ENCODE assay signal across 1 cellular context in the genomic region with DNA sequence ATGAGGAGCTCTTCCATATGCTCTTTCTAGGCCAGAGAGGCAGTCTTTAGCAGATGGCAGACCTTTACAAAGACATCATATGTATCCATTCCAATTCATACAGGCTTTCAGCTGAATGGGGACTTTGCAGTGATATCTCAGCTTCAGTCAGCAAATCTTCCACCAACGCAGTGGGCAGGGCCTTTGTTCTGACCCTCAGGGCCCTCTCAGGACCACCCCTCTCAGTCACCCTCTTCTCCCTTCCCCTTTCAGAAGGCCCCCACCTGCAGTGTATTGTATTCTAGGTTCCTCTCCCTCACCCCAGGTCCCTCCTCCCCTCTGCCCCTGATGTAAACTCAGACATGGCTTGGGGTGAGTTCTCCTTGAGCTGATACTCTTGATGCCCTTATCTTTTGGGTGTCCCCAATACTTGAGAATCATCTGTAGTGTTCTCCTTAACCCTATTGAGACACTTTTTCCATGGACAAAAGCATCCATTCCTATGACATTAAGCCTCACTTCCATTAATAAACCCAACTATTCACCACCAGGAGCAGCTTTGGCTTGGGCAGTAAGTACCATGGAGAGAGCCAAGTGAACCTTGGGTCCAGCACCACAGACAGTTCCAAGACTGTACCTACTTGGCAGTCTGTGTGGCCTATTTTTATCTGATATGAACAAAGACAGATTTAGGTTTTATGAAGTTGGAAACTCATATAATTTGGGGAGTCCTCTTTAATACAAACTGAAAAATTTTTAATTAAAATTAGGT.
TF ChIP-seq lines count a peak whose summit lies in the region.

No MANE protein-coding gene starts in this region.

TF ChIP-seq in HepG2, 621 proteins besides CTCF, POLR2A, EP300 and RAD21 (continued from another document and continues in another):
- TF ChIP-seq, protein P1, sequence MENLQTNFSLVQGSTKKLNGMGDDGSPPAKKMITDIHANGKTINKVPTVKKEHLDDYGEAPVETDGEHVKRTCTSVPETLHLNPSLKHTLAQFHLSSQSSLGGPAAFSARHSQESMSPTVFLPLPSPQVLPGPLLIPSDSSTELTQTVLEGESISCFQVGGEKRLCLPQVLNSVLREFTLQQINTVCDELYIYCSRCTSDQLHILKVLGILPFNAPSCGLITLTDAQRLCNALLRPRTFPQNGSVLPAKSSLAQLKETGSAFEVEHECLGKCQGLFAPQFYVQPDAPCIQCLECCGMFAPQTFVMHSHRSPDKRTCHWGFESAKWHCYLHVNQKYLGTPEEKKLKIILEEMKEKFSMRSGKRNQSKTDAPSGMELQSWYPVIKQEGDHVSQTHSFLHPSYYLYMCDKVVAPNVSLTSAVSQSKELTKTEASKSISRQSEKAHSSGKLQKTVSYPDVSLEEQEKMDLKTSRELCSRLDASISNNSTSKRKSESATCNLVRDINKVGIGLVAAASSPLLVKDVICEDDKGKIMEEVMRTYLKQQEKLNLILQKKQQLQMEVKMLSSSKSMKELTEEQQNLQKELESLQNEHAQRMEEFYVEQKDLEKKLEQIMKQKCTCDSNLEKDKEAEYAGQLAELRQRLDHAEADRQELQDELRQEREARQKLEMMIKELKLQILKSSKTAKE (CRISPR knock-in tag; IDR thresholded peaks at IDR 0.05; ENCODE audit: borderline replicate concordance) = no peak
- no peak for TF ChIP-seq ZFP82 (CRISPR knock-in tag; IDR thresholded peaks at IDR 0.05; ENCODE audit: borderline replicate concordance)
- TF ChIP-seq ZFY (CRISPR knock-in tag; IDR thresholded peaks at IDR 0.05) = no peak
- TF ChIP-seq ZNF468 (CRISPR knock-in tag; IDR thresholded peaks at IDR 0.05) = no peak
- TF ChIP-seq, protein P2, sequence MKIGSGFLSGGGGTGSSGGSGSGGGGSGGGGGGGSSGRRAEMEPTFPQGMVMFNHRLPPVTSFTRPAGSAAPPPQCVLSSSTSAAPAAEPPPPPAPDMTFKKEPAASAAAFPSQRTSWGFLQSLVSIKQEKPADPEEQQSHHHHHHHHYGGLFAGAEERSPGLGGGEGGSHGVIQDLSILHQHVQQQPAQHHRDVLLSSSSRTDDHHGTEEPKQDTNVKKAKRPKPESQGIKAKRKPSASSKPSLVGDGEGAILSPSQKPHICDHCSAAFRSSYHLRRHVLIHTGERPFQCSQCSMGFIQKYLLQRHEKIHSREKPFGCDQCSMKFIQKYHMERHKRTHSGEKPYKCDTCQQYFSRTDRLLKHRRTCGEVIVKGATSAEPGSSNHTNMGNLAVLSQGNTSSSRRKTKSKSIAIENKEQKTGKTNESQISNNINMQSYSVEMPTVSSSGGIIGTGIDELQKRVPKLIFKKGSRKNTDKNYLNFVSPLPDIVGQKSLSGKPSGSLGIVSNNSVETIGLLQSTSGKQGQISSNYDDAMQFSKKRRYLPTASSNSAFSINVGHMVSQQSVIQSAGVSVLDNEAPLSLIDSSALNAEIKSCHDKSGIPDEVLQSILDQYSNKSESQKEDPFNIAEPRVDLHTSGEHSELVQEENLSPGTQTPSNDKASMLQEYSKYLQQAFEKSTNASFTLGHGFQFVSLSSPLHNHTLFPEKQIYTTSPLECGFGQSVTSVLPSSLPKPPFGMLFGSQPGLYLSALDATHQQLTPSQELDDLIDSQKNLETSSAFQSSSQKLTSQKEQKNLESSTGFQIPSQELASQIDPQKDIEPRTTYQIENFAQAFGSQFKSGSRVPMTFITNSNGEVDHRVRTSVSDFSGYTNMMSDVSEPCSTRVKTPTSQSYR (CRISPR knock-in tag; IDR thresholded peaks at IDR 0.05; ENCODE audit: borderline replicate concordance) = peak; percentile 43; the same call in 1 of the 2 replicates
- no peak for TF ChIP-seq ELF1 (CRISPR knock-in tag; IDR thresholded peaks at IDR 0.05)
- TF ChIP-seq RBAK (CRISPR knock-in tag; IDR thresholded peaks at IDR 0.05) = no peak
- no peak for TF ChIP-seq SOX5 (CRISPR knock-in tag; IDR thresholded peaks at IDR 0.05; ENCODE audit: borderline replicate concordance)
- TF ChIP-seq GTF3A (CRISPR knock-in tag; conservative IDR thresholded peaks at IDR 0.05) = no peak
- peak; percentile 81; the same call in 1 of the 2 replicates for TF ChIP-seq MTF1 (CRISPR knock-in tag; IDR thresholded peaks at IDR 0.05)
- TF ChIP-seq ZNF343 (CRISPR knock-in tag; IDR thresholded peaks at IDR 0.05) = no peak
- 0 out of 2 replicates have a peak, but pooled peaks have one; percentile 56 for TF ChIP-seq SIX4 (CRISPR knock-in tag; IDR thresholded peaks at IDR 0.05)
- TF ChIP-seq, protein P3, sequence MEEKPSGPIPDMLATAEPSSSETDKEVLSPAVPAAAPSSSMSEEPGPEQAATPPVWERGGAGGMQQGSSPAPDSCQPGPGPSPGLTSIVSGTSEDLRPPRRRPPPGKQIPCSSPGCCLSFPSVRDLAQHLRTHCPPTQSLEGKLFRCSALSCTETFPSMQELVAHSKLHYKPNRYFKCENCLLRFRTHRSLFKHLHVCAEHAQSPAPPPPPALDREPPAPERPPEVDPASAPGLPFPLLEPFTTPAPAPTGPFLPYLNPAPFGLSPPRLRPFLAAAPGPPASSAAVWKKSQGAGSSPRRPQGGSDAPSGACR (CRISPR knock-in tag; IDR thresholded peaks at IDR 0.05) = no peak
- 0 out of 2 replicates have a peak, but pooled peaks have one; percentile 40 for TF ChIP-seq EEA1 (CRISPR knock-in tag; IDR thresholded peaks at IDR 0.05; ENCODE audit: borderline replicate concordance)
- TF ChIP-seq MAFG (CRISPR knock-in tag; IDR thresholded peaks at IDR 0.05) = no peak
- TF ChIP-seq NFATC3 (CRISPR knock-in tag; IDR thresholded peaks at IDR 0.05) = no peak
- no peak for TF ChIP-seq PCBP2 (optimal IDR thresholded peaks at IDR 0.05; ENCODE audit: low read depth, low read length, poor library complexity, severe bottlenecking)
- no peak for TF ChIP-seq ZKSCAN5 (CRISPR knock-in tag; IDR thresholded peaks at IDR 0.05)
- no peak for TF ChIP-seq SSRP1 (CRISPR knock-in tag; IDR thresholded peaks at IDR 0.05)
- no peak for TF ChIP-seq XRCC5 (optimal IDR thresholded peaks at IDR 0.05; ENCODE audit: low read length)
- TF ChIP-seq ZBTB3 (CRISPR knock-in tag; IDR thresholded peaks at IDR 0.05; ENCODE audit: borderline replicate concordance, low read depth) = no peak
- no peak for TF ChIP-seq ZBTB20 (CRISPR knock-in tag; IDR thresholded peaks at IDR 0.05; ENCODE audit: borderline replicate concordance, low read depth)
- no peak for TF ChIP-seq ZNF790 (CRISPR knock-in tag; IDR thresholded peaks at IDR 0.05; ENCODE audit: borderline replicate concordance)
- TF ChIP-seq TERF1 (CRISPR knock-in tag; IDR thresholded peaks at IDR 0.05) = no peak
- TF ChIP-seq PPARG (CRISPR knock-in tag; conservative IDR thresholded peaks at IDR 0.05) = 0 out of 2 replicates have a peak, but pooled peaks have one; percentile 42
- TF ChIP-seq NFIB (CRISPR knock-in tag; IDR thresholded peaks at IDR 0.05; ENCODE audit: borderline replicate concordance) = no peak
- 0 out of 2 replicates have a peak, but pooled peaks have one; percentile 63 for TF ChIP-seq XBP1 (CRISPR knock-in tag; IDR thresholded peaks at IDR 0.05)
- TF ChIP-seq ZNF597 (CRISPR knock-in tag; IDR thresholded peaks at IDR 0.05) = no peak
- no peak for TF ChIP-seq HNF1A (IDR thresholded peaks at IDR 0.05; ENCODE audit: low read depth)
- no peak for TF ChIP-seq HNF1A (CRISPR knock-in tag; IDR thresholded peaks at IDR 0.05; ENCODE audit: borderline replicate concordance)
- TF ChIP-seq, protein P4, sequence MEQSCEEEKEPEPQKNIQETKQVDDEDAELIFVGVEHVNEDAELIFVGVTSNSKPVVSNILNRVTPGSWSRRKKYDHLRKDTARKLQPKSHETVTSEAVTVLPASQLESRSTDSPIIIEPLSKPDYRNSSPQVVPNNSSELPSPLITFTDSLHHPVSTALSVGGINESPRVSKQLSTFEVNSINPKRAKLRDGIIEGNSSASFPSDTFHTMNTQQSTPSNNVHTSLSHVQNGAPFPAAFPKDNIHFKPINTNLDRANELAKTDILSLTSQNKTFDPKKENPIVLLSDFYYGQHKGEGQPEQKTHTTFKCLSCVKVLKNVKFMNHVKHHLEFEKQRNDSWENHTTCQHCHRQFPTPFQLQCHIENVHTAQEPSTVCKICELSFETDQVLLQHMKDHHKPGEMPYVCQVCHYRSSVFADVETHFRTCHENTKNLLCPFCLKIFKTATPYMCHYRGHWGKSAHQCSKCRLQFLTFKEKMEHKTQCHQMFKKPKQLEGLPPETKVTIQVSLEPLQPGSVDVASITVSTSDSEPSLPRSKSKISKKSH (CRISPR knock-in tag; IDR thresholded peaks at IDR 0.05; ENCODE audit: borderline replicate concordance) = no peak
- no peak for TF ChIP-seq HIC2 (CRISPR knock-in tag; IDR thresholded peaks at IDR 0.05; ENCODE audit: low read depth)
- no peak for TF ChIP-seq ARNTL (CRISPR knock-in tag; IDR thresholded peaks at IDR 0.05)
- no peak for TF ChIP-seq IRF9 (CRISPR knock-in tag; IDR thresholded peaks at IDR 0.05; ENCODE audit: borderline replicate concordance)
- TF ChIP-seq ZFX (CRISPR knock-in tag; IDR thresholded peaks at IDR 0.05; ENCODE audit: low read depth) = no peak
- TF ChIP-seq ZBTB1 (CRISPR knock-in tag; IDR thresholded peaks at IDR 0.05; ENCODE audit: borderline replicate concordance) = peak; percentile 92; the same call in 1 of the 2 replicates
- TF ChIP-seq TSC22D2 (CRISPR knock-in tag; IDR thresholded peaks at IDR 0.05; ENCODE audit: borderline replicate concordance) = peak; percentile 94
- peak; percentile 37; the same call in 1 of the 2 replicates for TF ChIP-seq ZNF12 (CRISPR knock-in tag; IDR thresholded peaks at IDR 0.05)
- no peak for TF ChIP-seq PBX2 (CRISPR knock-in tag; IDR thresholded peaks at IDR 0.05)
- TF ChIP-seq SYNCRIP (IDR thresholded peaks at IDR 0.05; ENCODE audit: insufficient read depth, low read depth, low read length) = no peak
